8 cellular contexts compared by ENCODE assay signal in genomic region chr19:3626473-3627350, GRCh38. TPM values are rescaled to one million over a fixed set of nuclear protein-coding genes. Genes with fewer than 3 reads are reported as not detected.
A peak's percentile ranks its signal among the peaks of the same experiment; 100 is the strongest.
DNase-seq lines count a peak whose midpoint lies in the region; ATAC-seq, FAIRE-seq and TF ChIP-seq lines count a peak whose summit lies in the region.

Gene CACTIN, minus strand, starts transcription at chr19:3626790. Its CDS starts 28 bp downstream, at chr19:3626762.

- 0% methylated on average over 60 to 80 of the region's 80 CpGs for WGBS in psoas muscle, 3 donors

- no peaks in the 10 kb centered on the region for H3K27me3 ChIP-seq in ascending aorta
- H3K27me3 ChIP-seq in right atrium auricular region, result no peaks in the 10 kb centered on the region
- H3K27me3 ChIP-seq in psoas muscle (ENCODE audit: insufficient read depth in 3 of 3, low read length in 2 of 3), result no peaks in the 10 kb centered on the region

- H3K9me3 Mint-ChIP-seq in T-helper 2 cell treated with Interferon-gamma antibody and Interleukin-4, amounts not matched to agents 5 μg/mL and 100 μg/mL, for 36 hours, result no peaks in the 10 kb centered on the region

- TF ChIP-seq CTCF in GM13977 (IDR thresholded peaks at IDR 0.05; ENCODE audit: extremely low read depth, insufficient read depth, missing control alignments), result no peak
- TF ChIP-seq CTCF in ascending aorta (IDR thresholded peaks at IDR 0.05), result no peak
- peak in 1 of 2 donors; percentile 28 for TF ChIP-seq CTCF in right atrium auricular region (IDR thresholded peaks at IDR 0.05)
- no peak for TF ChIP-seq CTCF in psoas muscle (IDR thresholded peaks at IDR 0.05)

- H3K4me3 ChIP-seq in ascending aorta, result peak within 1 kb of the TSS; percentile 74 to 94
- H3K4me3 ChIP-seq in right atrium auricular region, result peak within 1 kb of the TSS; percentile 85 to 98
- H3K4me3 ChIP-seq in psoas muscle, result peak within 1 kb of the TSS; percentile 100

- H3K4me3 Mint-ChIP-seq in T-helper 2 cell treated with Interferon-gamma antibody and Interleukin-4, amounts not matched to agents 5 μg/mL and 100 μg/mL, for 36 hours, result peak within 1 kb of the TSS; percentile 90

- H3K27me3 Mint-ChIP-seq in T-helper 2 cell treated with Interferon-gamma antibody and Interleukin-4, amounts not matched to agents 5 μg/mL and 100 μg/mL, for 36 hours (ENCODE audit: low read depth), result no peaks in the 10 kb centered on the region

- H3K4me1 ChIP-seq in ascending aorta (peaks cover 10 to 15% of the 10 kb centered on the region in 2 donors), right atrium auricular region (peaks cover 0 to 30% of the 10 kb centered on the region in 2 donors), psoas muscle (peaks cover 15% of the 10 kb centered on the region)

- H3K9me3 ChIP-seq in ascending aorta (no peaks in the 10 kb centered on the region), right atrium auricular region (no peaks in the 10 kb centered on the region), psoas muscle (no peaks in the 10 kb centered on the region)

- DNase-seq in GM13977 (ENCODE audit: low spot score) (peak; percentile 100), NCI-H1930 (lab: John Stamatoyannopoulos, UW) (peak; percentile 89 to 94), ascending aorta (ENCODE audit: low spot score in 2 of 2) (peak; percentile 94 to 99), right atrium auricular region (ENCODE audit: low spot score) (peak; percentile 97), psoas muscle (peak; percentile 99 to 100), urothelium cell line (ENCODE audit: low spot score) (peak; percentile 98)
- peak; percentile 97 for DNase-seq in T-helper 2 cell treated with Interferon-gamma antibody and Interleukin-4, amounts not matched to agents 5 μg/mL and 100 μg/mL, for 36 hours (ENCODE audit: low spot score)

- H3K36me3 ChIP-seq in ascending aorta (peaks cover 17 to 33% of the 10 kb centered on the region in 2 donors), right atrium auricular region (peaks cover 20% of the 10 kb centered on the region), psoas muscle (ENCODE audit: insufficient read depth in 1 of 2, low read depth in 1 of 2) (peaks cover 4 to 28% of the 10 kb centered on the region in 2 donors)

- peak within 1 kb of the TSS; percentile 99 for H3K27ac Mint-ChIP-seq in T-helper 2 cell treated with Interferon-gamma antibody and Interleukin-4, amounts not matched to agents 5 μg/mL and 100 μg/mL, for 36 hours

- H3K36me3 Mint-ChIP-seq in T-helper 2 cell treated with Interferon-gamma antibody and Interleukin-4, amounts not matched to agents 5 μg/mL and 100 μg/mL, for 36 hours (ENCODE audit: low read depth), result peaks cover 5% of the 10 kb centered on the region

- H3K27ac ChIP-seq in ascending aorta (peak within 1 kb of the TSS; percentile 91 to 93), right atrium auricular region (peak within 1 kb of the TSS; percentile 92 to 93), psoas muscle (peak within 1 kb of the TSS; percentile 96)

- ATAC-seq in HG02938 (IDR thresholded peaks at IDR 0.05; ENCODE audit: unreplicated experiment), result peak; percentile 85
- peak; percentile 97 to 99 (median 98) for ATAC-seq in psoas muscle

- peaks cover 16% of the 10 kb centered on the region for H3K4me1 Mint-ChIP-seq in T-helper 2 cell treated with Interferon-gamma antibody and Interleukin-4, amounts not matched to agents 5 μg/mL and 100 μg/mL, for 36 hours (ENCODE audit: low read depth)

- peak; percentile 46 for FAIRE-seq in urothelium cell line (lab: Jason Lieb, UNC)

- in situ Hi-C loops in GM13977 (cut with MboI; ENCODE audit: low pct_unique_long_range_greater_than_20kb, low sequenced_read_pairs, unreplicated experiment), result no loop called here

- intact Hi-C loops in ascending aorta (cut with DNase I) (loop anchor here (1.0 to 2.0 kb wide), 4 partner anchors 54 to 844 kb away; partner anchors contain the start of genes FZR1, HMG20B, PIP5K1C and SGTA), psoas muscle (cut with DNase I) (no loop called here)

RNA-seq across cellular contexts. Expression of gene CACTIN, which starts in this region (rescaled TPM):
- total RNA-seq in ascending aorta (57.6 TPM), right atrium auricular region (10 to 100 TPM; 11.2 to 22.8 TPM), psoas muscle (10 to 100 TPM; 15.2 to 21.4 (median 18.2) TPM)
- polyA plus RNA-seq in psoas muscle, result 10 to 100 TPM; 11.8 to 20.5 (median 15.8) TPM

Comparison
In these comparisons a context has a peak if more than half of its experiments do, and no peak if none do; other contexts are left out.
1. Peak in every context shown above with its lines: DNase-seq, ATAC-seq, H3K4me3 ChIP-seq and H3K27ac ChIP-seq.